14 cellular contexts compared by ENCODE assay signal in genomic region chr6:56803594-56803993, GRCh38.
DNase-seq lines count a peak whose midpoint lies in the region; ATAC-seq, FAIRE-seq and TF ChIP-seq lines count a peak whose summit lies in the region.
"Had no signal": no experiment of that assay in that cellular context is flagged by ENCODE, and none has a peak within 500 bp of the region (broad histone marks: within the 10 kb centered on the region; RNA-seq: fewer than 3 reads in every experiment).

No MANE protein-coding gene starts in this region.

- CTCF ChIA-PET in A673 (lab: Charles Lee), result no interaction called here

- peaks cover 42% of the 10 kb centered on the region for H3K4me1 ChIP-seq in A673 (ENCODE audit: insufficient read depth, low read length, poor library complexity, severe bottlenecking)

- DNase-seq in A673 (ENCODE audit: low spot score) (peak; percentile 47), H54 (ENCODE audit: insufficient read length, low spot score) (no peak), hepatic stellate cell (ENCODE audit: low spot score) (peak; percentile 31), OCI-M1 (lab: John Stamatoyannopoulos, UW) (no peak)
- DNase-seq: activated naive CD8-positive, alpha-beta T cell treated with anti-CD3 and anti-CD28 coated beads, Interleukin-2, amount 10 ng/mL, durations not matched to agents 7 days and 5 days; DMS79 treated with DMSO at 0.1 percent for 48 hours; NCI-H2227 treated with DMSO at 0.1 percent for 48 hours; RPMI8226; stimulated activated CD8-positive, alpha-beta memory T cell treated with anti-CD3 and anti-CD28 coated beads, Interleukin-4, amount 100 ng/mL, for 48 hours had no signal

- no peaks in the 10 kb centered on the region for H3K36me3 ChIP-seq in A673 (ENCODE audit: insufficient read depth, low read length, poor library complexity, severe bottlenecking)
- H3K36me3 ChIP-seq: neutrophil had no signal

- no peaks in the 10 kb centered on the region for H3K27me3 ChIP-seq in A673 (replicated peaks; ENCODE audit: insufficient read depth, low read depth, low read length, poor library complexity)
- H3K27me3 ChIP-seq: neutrophil had no signal

- H3K9me3 ChIP-seq in A673 (ENCODE audit: low read depth, low read length, poor library complexity, severe bottlenecking), result no peaks in the 10 kb centered on the region
- H3K9me3 ChIP-seq: neutrophil had no signal

- no peak overlapping the region for H3K4me3 ChIP-seq in A673 (ENCODE audit: low read depth, low read length, poor library complexity, severe bottlenecking)

- ATAC-seq in SK-N-SH treated with all-trans-retinoic acid at 6 μM for 48 hours (peak; percentile 30), HG03095 (IDR thresholded peaks at IDR 0.05; ENCODE audit: unreplicated experiment) (no peak), HG02759 (IDR thresholded peaks at IDR 0.05; ENCODE audit: unreplicated experiment) (no peak), GM21423 (IDR thresholded peaks at IDR 0.05; ENCODE audit: unreplicated experiment) (no peak)

- no TSS peak for BruUV-seq in A673 (replicated peaks; lab: Mats Ljungman, UMichigan)

- H3K27ac ChIP-seq in A673 (ENCODE audit: low read depth, low read length, poor library complexity, severe bottlenecking), result no peak overlapping the region
- H3K27ac ChIP-seq: neutrophil had no signal

- no peak for TF ChIP-seq POLR2A in H54 (IDR thresholded peaks at IDR 0.05; ENCODE audit: low read depth, low read length)

- no peak for TF ChIP-seq CTCF in A673 (conservative IDR thresholded peaks at IDR 0.05; ENCODE audit: low read depth, low read length)

- POLR2A ChIA-PET in A673 (lab: Charles Lee; ENCODE audit: low non-redundant PET), result no interaction called here

- intact Hi-C loops in A673 (cut with micrococcal nuclease; ENCODE audit: unreplicated experiment), result no loop called here

- FAIRE-seq in H54 (lab: Jason Lieb, UNC), result peak; percentile 89

TF ChIP-seq in SK-N-SH treated with all-trans-retinoic acid at 6 μM for 48 hours, 23 proteins besides CTCF, POLR2A, EP300 and RAD21:
- TF ChIP-seq ZNF8 (CRISPR knock-in tag; IDR thresholded peaks at IDR 0.05), result no peak
- 0 out of 2 replicates have a peak, but pooled peaks have one; percentile 15 for TF ChIP-seq ISL1 (CRISPR knock-in tag; IDR thresholded peaks at IDR 0.05)

Comparison
In these comparisons a context has a peak if more than half of its experiments do, and no peak if none do; other contexts are left out.
1. DNase-seq: peak in A673 (single experiment) and hepatic stellate cell (single experiment); none in H54 (single experiment) and OCI-M1 (single experiment).